Comparison of ENCODE assay signal across 8 cellular contexts in genomic region chr22:42495533-42496141, GRCh38. TPM values are rescaled to one million over a fixed set of nuclear protein-coding genes. Genes with fewer than 3 reads are reported as not detected.
DNase-seq lines count a peak whose midpoint lies in the region; ATAC-seq and TF ChIP-seq lines count a peak whose summit lies in the region.
"Not testable (repeated sequence)": the region's sequence is repeated elsewhere in the genome, so short reads cannot be mapped to it uniquely, and the experiment has no call there.

No MANE protein-coding gene starts in this region.

- not testable (repeated sequence) for H3K9me2 ChIP-seq in DOHH2 (replicated peaks; ENCODE audit: control insufficient read depth, low read length)

- H3K27me3 ChIP-seq in DOHH2 (ENCODE audit: control insufficient read depth, low read length); SJCRH30; brain microvascular endothelial cell (replicated peaks); thyroid gland: not testable (repeated sequence)

- WGBS in thyroid gland, 2 donors, result 27 to 30% methylated on average over 9 to 10 of the region's 10 CpGs

- not testable (repeated sequence) for TF ChIP-seq CTCF in DOHH2 (IDR thresholded peaks at IDR 0.05; ENCODE audit: low read depth, low read length, poor library complexity, severe bottlenecking); brain microvascular endothelial cell (IDR thresholded peaks at IDR 0.05; ENCODE audit: low read depth, low read length, missing control alignments); thyroid gland (IDR thresholded peaks at IDR 0.05)

- H3K27ac ChIP-seq in DOHH2 (ENCODE audit: low read depth, low read length) (peak overlapping the region; percentile 30; the same call in 1 of the 2 replicates), thyroid gland (peak overlapping the region in 2 of 3 donors; percentile 28 to 29)
- H3K27ac ChIP-seq in SJCRH30, brain microvascular endothelial cell: not testable (repeated sequence)

- H3K79me2 ChIP-seq in DOHH2 (ENCODE audit: control insufficient read depth, low read length), result not testable (repeated sequence)

- H3F3A ChIP-seq in DOHH2 (ENCODE audit: control insufficient read depth, insufficient read depth), result not testable (repeated sequence)

- H3K4me3 ChIP-seq in DOHH2 (ENCODE audit: low read length), result 0 out of 2 replicates have a peak overlapping the region, but pooled peaks have one; percentile 3
- H3K4me3 ChIP-seq in SJCRH30; brain microvascular endothelial cell (ENCODE audit: low read depth, low read length); thyroid gland (replicated peaks in 1 of 3): not testable (repeated sequence)

- intact Hi-C loops in thyroid gland (cut with DNase I), result not testable (repeated sequence)

- H3K4me1 ChIP-seq in DOHH2 (ENCODE audit: control insufficient read depth, low read length), result peaks cover 29% of the 10 kb centered on the region
- H3K4me1 ChIP-seq in SJCRH30, result not testable (repeated sequence)
- H3K4me1 ChIP-seq in thyroid gland, result peaks cover 17 to 26% of the 10 kb centered on the region in 2 donors

- ATAC-seq in HG03354 (IDR thresholded peaks at IDR 0.05; ENCODE audit: poor library complexity, severe bottlenecking, unreplicated experiment), result peak; percentile 41

- DNase-seq in NCI-H2196 (lab: John Stamatoyannopoulos, UW; ENCODE audit: unreplicated experiment) (peak; percentile 70), SJCRH30 (peak; percentile 69 to 72), brain microvascular endothelial cell (peak; percentile 8), iris pigment epithelial cell (ENCODE audit: low read depth) (peak; percentile 27), mucosa of gallbladder (ENCODE audit: low spot score) (peak; percentile 22), thyroid gland (peak; percentile 62 to 74)

- in situ Hi-C loops in brain microvascular endothelial cell (cut with HindIII; ENCODE audit: low pct_ligation_motif_present, low sequenced_read_pairs), result not testable (repeated sequence)

- peak overlapping the region; percentile 37 for H3K4me2 ChIP-seq in DOHH2 (ENCODE audit: low read length)

- TF ChIP-seq POLR2A in thyroid gland (IDR thresholded peaks at IDR 0.05), result not testable (repeated sequence)

- H4K20me1 ChIP-seq in DOHH2 (ENCODE audit: control insufficient read depth, insufficient read depth, low read depth, low read length), result not testable (repeated sequence)

- H3K36me3 ChIP-seq in DOHH2 (ENCODE audit: control insufficient read depth, low read length); SJCRH30; brain microvascular endothelial cell (replicated peaks); thyroid gland: not testable (repeated sequence)

- H3K9me3 ChIP-seq in DOHH2 (ENCODE audit: control insufficient read depth, insufficient read depth, low read length); SJCRH30 (replicated peaks); thyroid gland: not testable (repeated sequence)

RNA-seq across cellular contexts. Expression of gene RRP7A, which starts 24.0 kb away (rescaled TPM):
- total RNA-seq in SJCRH30 (2014; rRNA removed; shearing (Covaris generic)), result 31.7 and 34.2 TPM in 2 replicates
- 38.1 TPM for total RNA-seq in mucosa of gallbladder
- total RNA-seq in thyroid gland, result 10 to 100 TPM; 20.2 to 27.8 (median 26.8) TPM

RNA-seq across cellular contexts. Expression of gene SERHL2, which starts 58.1 kb away (rescaled TPM):
- 6.9 and 7.2 TPM in 2 replicates for total RNA-seq in SJCRH30 (2014; rRNA removed; shearing (Covaris generic))
- 2.9 TPM for total RNA-seq in mucosa of gallbladder
- 1 to 10 TPM in 2 of 4 donors, under 1 TPM in 1, not detected in 1; 0.83 to 5.1 (median 3.1) TPM for total RNA-seq in thyroid gland

Comparison
In these comparisons a context has a peak if more than half of its experiments do, and no peak if none do; other contexts are left out.
1. DNase-seq: peak in every context shown above with its lines; median percentile 70 in SJCRH30; 70 in NCI-H2196; 68 in thyroid gland; 27 in iris pigment epithelial cell; 22 in mucosa of gallbladder; 8 in brain microvascular endothelial cell.